ENCODE assay signal across 1 cellular context in the genomic region with DNA sequence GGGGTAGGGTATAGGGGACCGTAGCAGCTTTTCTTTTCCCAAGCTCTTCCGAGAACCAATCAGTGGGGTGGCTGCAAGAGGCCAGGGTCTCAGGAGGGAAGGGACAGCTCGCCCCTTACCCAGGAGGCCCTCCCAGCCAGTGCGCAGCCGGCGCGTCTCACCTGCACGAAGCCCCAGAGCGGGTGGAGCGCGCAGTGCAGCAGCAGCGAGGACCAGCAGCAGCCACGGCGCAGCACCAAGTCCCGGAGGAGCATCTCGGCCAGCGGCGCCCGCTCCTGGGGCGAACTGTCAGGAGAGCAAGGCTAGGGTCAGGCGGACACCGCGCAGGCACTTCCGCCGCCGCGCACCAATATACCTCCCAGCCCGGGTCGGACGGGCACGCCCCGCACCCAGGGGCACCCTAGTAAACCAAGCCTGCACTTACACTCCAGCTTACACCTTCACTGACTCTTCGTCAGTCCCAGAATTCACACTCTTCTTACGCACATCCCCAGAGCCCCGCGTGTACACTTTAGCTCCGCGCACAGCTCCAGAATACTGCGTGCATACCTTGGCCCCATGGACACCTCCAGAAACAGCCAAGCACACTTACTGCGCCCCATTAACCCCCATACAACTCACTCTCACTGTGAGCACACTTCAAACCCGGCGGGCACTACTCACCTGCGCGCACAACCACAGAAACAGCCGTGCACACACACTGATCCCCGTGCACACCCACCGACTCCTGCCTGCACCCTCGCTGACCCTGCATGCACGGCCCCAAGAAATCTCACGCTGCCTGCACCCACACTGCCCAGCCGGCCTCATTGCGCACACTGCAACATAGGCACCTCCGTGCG.
A peak's percentile ranks its signal among the peaks of the same experiment; 100 is the strongest.
TF ChIP-seq lines count a peak whose summit lies in the region.

No MANE protein-coding gene starts in this region.

TF ChIP-seq in WTC11, 78 proteins besides CTCF, POLR2A, EP300 and RAD21 (continued from another document):
- TF ChIP-seq, protein P1, sequence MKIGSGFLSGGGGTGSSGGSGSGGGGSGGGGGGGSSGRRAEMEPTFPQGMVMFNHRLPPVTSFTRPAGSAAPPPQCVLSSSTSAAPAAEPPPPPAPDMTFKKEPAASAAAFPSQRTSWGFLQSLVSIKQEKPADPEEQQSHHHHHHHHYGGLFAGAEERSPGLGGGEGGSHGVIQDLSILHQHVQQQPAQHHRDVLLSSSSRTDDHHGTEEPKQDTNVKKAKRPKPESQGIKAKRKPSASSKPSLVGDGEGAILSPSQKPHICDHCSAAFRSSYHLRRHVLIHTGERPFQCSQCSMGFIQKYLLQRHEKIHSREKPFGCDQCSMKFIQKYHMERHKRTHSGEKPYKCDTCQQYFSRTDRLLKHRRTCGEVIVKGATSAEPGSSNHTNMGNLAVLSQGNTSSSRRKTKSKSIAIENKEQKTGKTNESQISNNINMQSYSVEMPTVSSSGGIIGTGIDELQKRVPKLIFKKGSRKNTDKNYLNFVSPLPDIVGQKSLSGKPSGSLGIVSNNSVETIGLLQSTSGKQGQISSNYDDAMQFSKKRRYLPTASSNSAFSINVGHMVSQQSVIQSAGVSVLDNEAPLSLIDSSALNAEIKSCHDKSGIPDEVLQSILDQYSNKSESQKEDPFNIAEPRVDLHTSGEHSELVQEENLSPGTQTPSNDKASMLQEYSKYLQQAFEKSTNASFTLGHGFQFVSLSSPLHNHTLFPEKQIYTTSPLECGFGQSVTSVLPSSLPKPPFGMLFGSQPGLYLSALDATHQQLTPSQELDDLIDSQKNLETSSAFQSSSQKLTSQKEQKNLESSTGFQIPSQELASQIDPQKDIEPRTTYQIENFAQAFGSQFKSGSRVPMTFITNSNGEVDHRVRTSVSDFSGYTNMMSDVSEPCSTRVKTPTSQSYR (CRISPR knock-in tag; IDR thresholded peaks at IDR 0.05): peak; percentile 32; the same call in 1 of the 2 replicates
- TF ChIP-seq ZBTB21 (CRISPR knock-in tag; IDR thresholded peaks at IDR 0.05; ENCODE audit: borderline replicate concordance) (no peak), NR2C2 (CRISPR knock-in tag; IDR thresholded peaks at IDR 0.05) (no peak), NFATC4 (CRISPR knock-in tag; IDR thresholded peaks at IDR 0.05) (no peak), ZNF138 (CRISPR knock-in tag; conservative IDR thresholded peaks at IDR 0.05) (peak; percentile 61; the same call in 1 of the 2 replicates), HMGA2 (CRISPR knock-in tag; IDR thresholded peaks at IDR 0.05) (no peak), OVOL2 (CRISPR knock-in tag; IDR thresholded peaks at IDR 0.05; ENCODE audit: borderline replicate concordance) (no peak), FOXP1 (CRISPR knock-in tag; IDR thresholded peaks at IDR 0.05; ENCODE audit: borderline replicate concordance) (no peak; the same call in 1 of the 2 replicates), NR1H2 (CRISPR knock-in tag; IDR thresholded peaks at IDR 0.05) (0 out of 2 replicates have a peak, but pooled peaks have one; percentile 47), ATF1 (CRISPR knock-in tag; IDR thresholded peaks at IDR 0.05) (no peak), TEAD4 (CRISPR knock-in tag; IDR thresholded peaks at IDR 0.05) (no peak), JUN (CRISPR knock-in tag; IDR thresholded peaks at IDR 0.05) (no peak), SP1 (CRISPR knock-in tag; conservative IDR thresholded peaks at IDR 0.05) (no peak), CREB1 (CRISPR knock-in tag; IDR thresholded peaks at IDR 0.05) (0 out of 2 replicates have a peak, but pooled peaks have one; percentile 34), TP53 (CRISPR knock-in tag; IDR thresholded peaks at IDR 0.05) (no peak; the same call in 1 of the 2 replicates), ZNF219 (CRISPR knock-in tag; IDR thresholded peaks at IDR 0.05; ENCODE audit: borderline replicate concordance) (no peak), FOXK1 (CRISPR knock-in tag; IDR thresholded peaks at IDR 0.05) (0 out of 2 replicates have a peak, but pooled peaks have one; percentile 47), NFE2L1 (CRISPR knock-in tag; IDR thresholded peaks at IDR 0.05) (peak; percentile 30; the same call in 1 of the 2 replicates), IRF2 (CRISPR knock-in tag; IDR thresholded peaks at IDR 0.05; ENCODE audit: borderline replicate concordance, low read depth) (no peak), ZNF671 (CRISPR knock-in tag; IDR thresholded peaks at IDR 0.05) (no peak), ZNF396 (CRISPR knock-in tag; IDR thresholded peaks at IDR 0.05; ENCODE audit: borderline replicate concordance) (no peak)
- TF ChIP-seq, protein P2, sequence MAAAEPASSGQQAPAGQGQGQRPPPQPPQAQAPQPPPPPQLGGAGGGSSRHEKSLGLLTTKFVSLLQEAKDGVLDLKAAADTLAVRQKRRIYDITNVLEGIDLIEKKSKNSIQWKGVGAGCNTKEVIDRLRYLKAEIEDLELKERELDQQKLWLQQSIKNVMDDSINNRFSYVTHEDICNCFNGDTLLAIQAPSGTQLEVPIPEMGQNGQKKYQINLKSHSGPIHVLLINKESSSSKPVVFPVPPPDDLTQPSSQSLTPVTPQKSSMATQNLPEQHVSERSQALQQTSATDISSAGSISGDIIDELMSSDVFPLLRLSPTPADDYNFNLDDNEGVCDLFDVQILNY (CRISPR knock-in tag; IDR thresholded peaks at IDR 0.05): no peak
- TF ChIP-seq, protein P3, sequence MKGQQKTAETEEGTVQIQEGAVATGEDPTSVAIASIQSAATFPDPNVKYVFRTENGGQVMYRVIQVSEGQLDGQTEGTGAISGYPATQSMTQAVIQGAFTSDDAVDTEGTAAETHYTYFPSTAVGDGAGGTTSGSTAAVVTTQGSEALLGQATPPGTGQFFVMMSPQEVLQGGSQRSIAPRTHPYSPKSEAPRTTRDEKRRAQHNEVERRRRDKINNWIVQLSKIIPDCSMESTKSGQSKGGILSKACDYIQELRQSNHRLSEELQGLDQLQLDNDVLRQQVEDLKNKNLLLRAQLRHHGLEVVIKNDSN (CRISPR knock-in tag; IDR thresholded peaks at IDR 0.05): no peak
- TF ChIP-seq, protein P4, sequence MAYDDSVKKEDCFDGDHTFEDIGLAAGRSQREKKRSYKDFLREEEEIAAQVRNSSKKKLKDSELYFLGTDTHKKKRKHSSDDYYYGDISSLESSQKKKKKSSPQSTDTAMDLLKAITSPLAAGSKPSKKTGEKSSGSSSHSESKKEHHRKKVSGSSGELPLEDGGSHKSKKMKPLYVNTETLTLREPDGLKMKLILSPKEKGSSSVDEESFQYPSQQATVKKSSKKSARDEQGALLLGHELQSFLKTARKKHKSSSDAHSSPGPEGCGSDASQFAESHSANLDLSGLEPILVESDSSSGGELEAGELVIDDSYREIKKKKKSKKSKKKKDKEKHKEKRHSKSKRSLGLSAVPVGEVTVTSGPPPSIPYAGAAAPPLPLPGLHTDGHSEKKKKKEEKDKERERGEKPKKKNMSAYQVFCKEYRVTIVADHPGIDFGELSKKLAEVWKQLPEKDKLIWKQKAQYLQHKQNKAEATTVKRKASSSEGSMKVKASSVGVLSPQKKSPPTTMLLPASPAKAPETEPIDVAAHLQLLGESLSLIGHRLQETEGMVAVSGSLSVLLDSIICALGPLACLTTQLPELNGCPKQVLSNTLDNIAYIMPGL (CRISPR knock-in tag; IDR thresholded peaks at IDR 0.05): 0 out of 2 replicates have a peak, but pooled peaks have one; percentile 5
- TF ChIP-seq, protein P5, sequence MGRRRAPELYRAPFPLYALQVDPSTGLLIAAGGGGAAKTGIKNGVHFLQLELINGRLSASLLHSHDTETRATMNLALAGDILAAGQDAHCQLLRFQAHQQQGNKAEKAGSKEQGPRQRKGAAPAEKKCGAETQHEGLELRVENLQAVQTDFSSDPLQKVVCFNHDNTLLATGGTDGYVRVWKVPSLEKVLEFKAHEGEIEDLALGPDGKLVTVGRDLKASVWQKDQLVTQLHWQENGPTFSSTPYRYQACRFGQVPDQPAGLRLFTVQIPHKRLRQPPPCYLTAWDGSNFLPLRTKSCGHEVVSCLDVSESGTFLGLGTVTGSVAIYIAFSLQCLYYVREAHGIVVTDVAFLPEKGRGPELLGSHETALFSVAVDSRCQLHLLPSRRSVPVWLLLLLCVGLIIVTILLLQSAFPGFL (CRISPR knock-in tag; IDR thresholded peaks at IDR 0.05; ENCODE audit: borderline replicate concordance): no peak
- TF ChIP-seq, protein P6, sequence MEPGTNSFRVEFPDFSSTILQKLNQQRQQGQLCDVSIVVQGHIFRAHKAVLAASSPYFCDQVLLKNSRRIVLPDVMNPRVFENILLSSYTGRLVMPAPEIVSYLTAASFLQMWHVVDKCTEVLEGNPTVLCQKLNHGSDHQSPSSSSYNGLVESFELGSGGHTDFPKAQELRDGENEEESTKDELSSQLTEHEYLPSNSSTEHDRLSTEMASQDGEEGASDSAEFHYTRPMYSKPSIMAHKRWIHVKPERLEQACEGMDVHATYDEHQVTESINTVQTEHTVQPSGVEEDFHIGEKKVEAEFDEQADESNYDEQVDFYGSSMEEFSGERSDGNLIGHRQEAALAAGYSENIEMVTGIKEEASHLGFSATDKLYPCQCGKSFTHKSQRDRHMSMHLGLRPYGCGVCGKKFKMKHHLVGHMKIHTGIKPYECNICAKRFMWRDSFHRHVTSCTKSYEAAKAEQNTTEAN (CRISPR knock-in tag; IDR thresholded peaks at IDR 0.05): peak; percentile 60; the same call in 1 of the 2 replicates
- TF ChIP-seq, protein P7, sequence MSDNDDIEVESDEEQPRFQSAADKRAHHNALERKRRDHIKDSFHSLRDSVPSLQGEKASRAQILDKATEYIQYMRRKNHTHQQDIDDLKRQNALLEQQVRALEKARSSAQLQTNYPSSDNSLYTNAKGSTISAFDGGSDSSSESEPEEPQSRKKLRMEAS (CRISPR knock-in tag; IDR thresholded peaks at IDR 0.05): peak; percentile 63; the same call in 1 of the 2 replicates
